14 cellular contexts compared by ENCODE assay signal in the genomic region with DNA sequence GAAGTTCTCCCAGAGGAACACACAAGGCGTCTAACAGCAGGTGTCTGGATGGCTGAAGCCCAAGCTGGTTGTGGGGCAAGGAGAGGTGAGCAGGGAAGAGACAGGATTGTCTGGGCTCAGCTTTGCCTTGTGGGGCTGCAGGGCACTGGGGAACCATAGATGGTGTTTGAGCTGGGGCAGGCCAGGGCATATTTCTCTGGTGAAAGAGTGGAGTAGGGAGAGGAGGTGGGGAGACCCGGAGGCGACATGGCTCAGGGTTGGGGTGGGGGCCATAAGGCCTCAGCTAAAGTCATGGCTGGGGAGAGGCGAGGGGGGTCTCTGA. TPM values are rescaled to one million over a fixed set of nuclear protein-coding genes. Genes with fewer than 3 reads are reported as not detected.
A peak's percentile ranks its signal among the peaks of the same experiment; 100 is the strongest.
DNase-seq lines count a peak whose midpoint lies in the region; ATAC-seq and TF ChIP-seq lines count a peak whose summit lies in the region.
"Had no signal": no experiment of that assay in that cellular context is flagged by ENCODE, and none has a peak within 500 bp of the region (broad histone marks: within the 10 kb centered on the region; RNA-seq: fewer than 3 reads in every experiment).

No MANE protein-coding gene starts in this region.

- ATAC-seq in activated CD4-positive, alpha-beta T cell treated with anti-CD3 and anti-CD28 coated beads for 36 hours, result no peak
- ATAC-seq in RWPE2 (ENCODE audit: low read depth), result 0 out of 3 replicates have a peak, but pooled peaks have one; percentile 14
- ATAC-seq in gastrocnemius medialis, result no peak
- no peak for ATAC-seq in GM21367 (IDR thresholded peaks at IDR 0.05; ENCODE audit: unreplicated experiment)

- H3K4me3 Mint-ChIP-seq in activated CD4-positive, alpha-beta T cell treated with anti-CD3 and anti-CD28 coated beads for 36 hours, result no peak overlapping the region
- H3K4me3 Mint-ChIP-seq in activated CD4-positive, alpha-beta T cell treated with anti-CD3 and anti-CD28 coated beads, Interleukin-2, amount 10 ng/mL, durations not matched to agents 7 days and 5 days, result no peak overlapping the region

- H3K27ac ChIP-seq in RWPE2 (ENCODE audit: poor library complexity, severe bottlenecking) (no peak overlapping the region), gastrocnemius medialis (peak overlapping the region in 3 of 4 donors; percentile 25 to 52 (median 45))
- H3K27ac ChIP-seq: dorsolateral prefrontal cortex had no signal

- in situ Hi-C loops in gastrocnemius medialis (cut with MboI; ENCODE audit: low sequenced_read_pairs in 4 of 4), result no loop called here

- CTCF ChIA-PET in activated CD4-positive, alpha-beta T cell treated with anti-CD3 and anti-CD28 coated beads for 36 hours (lab: Charles Lee), result interaction anchor here (0.6 to 1.0 kb wide), 4 partner anchors 68 to 599 kb away, joined by 3 read pairs; partner anchors contain the start of gene MED16
- CTCF ChIA-PET in activated CD4-positive, alpha-beta T cell treated with anti-CD3 and anti-CD28 coated beads, Interleukin-2, amount 10 ng/mL, durations not matched to agents 7 days and 5 days (lab: Charles Lee), result interaction anchor here (1.2 to 1.5 kb wide), 2 partner anchors 23 to 31 kb away, joined by 3 to 4 read pairs; no protein-coding TSS in a partner anchor

- H3K36me3 ChIP-seq in RWPE2 (ENCODE audit: low read depth), result no peaks in the 10 kb centered on the region
- no peaks in the 10 kb centered on the region for H3K36me3 ChIP-seq in gastrocnemius medialis
- H3K36me3 ChIP-seq: MG63 had no signal

- no peak for TF ChIP-seq CTCF in RWPE2 (IDR thresholded peaks at IDR 0.05; ENCODE audit: poor library complexity, severe bottlenecking)
- no peak for TF ChIP-seq CTCF in gastrocnemius medialis (IDR thresholded peaks at IDR 0.05 in 4 of 5, conservative IDR thresholded peaks at IDR 0.05 in 1 of 5)

- H3K4me1 Mint-ChIP-seq in activated CD4-positive, alpha-beta T cell treated with anti-CD3 and anti-CD28 coated beads for 36 hours, result peaks cover 6% of the 10 kb centered on the region
- H3K4me1 Mint-ChIP-seq in activated CD4-positive, alpha-beta T cell treated with anti-CD3 and anti-CD28 coated beads, Interleukin-2, amount 10 ng/mL, durations not matched to agents 7 days and 5 days, result peaks cover 16% of the 10 kb centered on the region

- H3K9me3 Mint-ChIP-seq in activated CD4-positive, alpha-beta T cell treated with anti-CD3 and anti-CD28 coated beads for 36 hours (ENCODE audit: low read depth), result peaks cover 2% of the 10 kb centered on the region
- no peaks in the 10 kb centered on the region for H3K9me3 Mint-ChIP-seq in activated CD4-positive, alpha-beta T cell treated with anti-CD3 and anti-CD28 coated beads, Interleukin-2, amount 10 ng/mL, durations not matched to agents 7 days and 5 days

- H3K27me3 Mint-ChIP-seq in activated CD4-positive, alpha-beta T cell treated with anti-CD3 and anti-CD28 coated beads for 36 hours, result peaks cover 14% of the 10 kb centered on the region
- peaks cover 23% of the 10 kb centered on the region for H3K27me3 Mint-ChIP-seq in activated CD4-positive, alpha-beta T cell treated with anti-CD3 and anti-CD28 coated beads, Interleukin-2, amount 10 ng/mL, durations not matched to agents 7 days and 5 days

- intact Hi-C loops in activated CD4-positive, alpha-beta T cell treated with anti-CD3 and anti-CD28 coated beads for 36 hours (cut with DNase I, micrococcal nuclease), result loop anchor here (1.0 to 5.0 kb wide), 2 partner anchors 23 to 34 kb away; no protein-coding TSS in a partner anchor
- intact Hi-C loops in gastrocnemius medialis (cut with DNase I; ENCODE audit: low total_unique reads), result no loop called here

- peaks cover 4% of the 10 kb centered on the region for H3K9me3 ChIP-seq in RWPE2 (ENCODE audit: severe bottlenecking)
- H3K9me3 ChIP-seq in gastrocnemius medialis, result no peaks in the 10 kb centered on the region
- H3K9me3 ChIP-seq: MG63 had no signal

- H3K4me3 ChIP-seq in RWPE2 (ENCODE audit: severe bottlenecking) (peak overlapping the region; percentile 1), iPS-11a (ENCODE audit: low read depth, low read length) (peak overlapping the region; percentile 1), gastrocnemius medialis (peak overlapping the region in 2 of 4 donors; percentile 28 to 44)
- H3K4me3 ChIP-seq: MG63 had no signal

- H3K27ac Mint-ChIP-seq in activated CD4-positive, alpha-beta T cell treated with anti-CD3 and anti-CD28 coated beads for 36 hours, result peak overlapping the region; percentile 19
- H3K27ac Mint-ChIP-seq in activated CD4-positive, alpha-beta T cell treated with anti-CD3 and anti-CD28 coated beads, Interleukin-2, amount 10 ng/mL, durations not matched to agents 7 days and 5 days, result no peak overlapping the region

- H3K36me3 Mint-ChIP-seq in activated CD4-positive, alpha-beta T cell treated with anti-CD3 and anti-CD28 coated beads for 36 hours (ENCODE audit: low read depth), result no peaks in the 10 kb centered on the region
- H3K36me3 Mint-ChIP-seq in activated CD4-positive, alpha-beta T cell treated with anti-CD3 and anti-CD28 coated beads, Interleukin-2, amount 10 ng/mL, durations not matched to agents 7 days and 5 days (ENCODE audit: low read depth), result no peaks in the 10 kb centered on the region

- no peak for TF ChIP-seq POLR2A in gastrocnemius medialis (IDR thresholded peaks at IDR 0.05)

- no peaks in the 10 kb centered on the region for H3K4me1 ChIP-seq in RWPE2 (ENCODE audit: insufficient read depth, poor library complexity, severe bottlenecking)
- H3K4me1 ChIP-seq in gastrocnemius medialis, result no peaks in the 10 kb centered on the region

- POLR2A ChIA-PET in activated CD4-positive, alpha-beta T cell treated with anti-CD3 and anti-CD28 coated beads for 36 hours (lab: Charles Lee), result no interaction called here
- POLR2A ChIA-PET in activated CD4-positive, alpha-beta T cell treated with anti-CD3 and anti-CD28 coated beads, Interleukin-2, amount 10 ng/mL, durations not matched to agents 7 days and 5 days (lab: Charles Lee), result no interaction called here

- DNase-seq in activated CD4-positive, alpha-beta T cell treated with anti-CD3 and anti-CD28 coated beads for 36 hours, result no peak
- DNase-seq in activated CD4-positive, alpha-beta T cell treated with anti-CD3 and anti-CD28 coated beads, Interleukin-2, amount 10 ng/mL, durations not matched to agents 7 days and 5 days, result no peak
- no peak for DNase-seq in RWPE2 (ENCODE audit: low spot score)
- DNase-seq in gastrocnemius medialis, result no peak
- DNase-seq in HCEC 1CT, result no peak
- no peak for DNase-seq in activated gamma-delta T cell (lab: John Stamatoyannopoulos, UW)
- DNase-seq: SHP77 treated with DMSO at 0.1 percent for 48 hours had no signal

- H3K27me3 ChIP-seq in RWPE2 (ENCODE audit: insufficient read depth, poor library complexity, severe bottlenecking), result peaks cover 11% of the 10 kb centered on the region
- H3K27me3 ChIP-seq in gastrocnemius medialis, result peaks cover 28 to 55% (median 49%) of the 10 kb centered on the region in 3 donors
- H3K27me3 ChIP-seq: MG63 had no signal

RNA-seq across cellular contexts. Expression of gene PALM, which starts 5.4 kb away (rescaled TPM):
- under 1 TPM in 1 of 2 experiments, not detected in 1; 0.18 TPM for total RNA-seq in activated CD4-positive, alpha-beta T cell treated with anti-CD3 and anti-CD28 coated beads for 36 hours
- total RNA-seq in activated CD4-positive, alpha-beta T cell treated with anti-CD3 and anti-CD28 coated beads, Interleukin-2, amount 10 ng/mL, durations not matched to agents 7 days and 5 days, result not detected
- total RNA-seq in gastrocnemius medialis, result 10 to 100 TPM in 1 of 4 donors, 1 to 10 TPM in 3; 4.4 to 10.2 (median 7.2) TPM

RNA-seq across cellular contexts. Expression of gene PRSS57, which starts 8.0 kb away (rescaled TPM):
- not detected for total RNA-seq in activated CD4-positive, alpha-beta T cell treated with anti-CD3 and anti-CD28 coated beads for 36 hours
- total RNA-seq in activated CD4-positive, alpha-beta T cell treated with anti-CD3 and anti-CD28 coated beads, Interleukin-2, amount 10 ng/mL, durations not matched to agents 7 days and 5 days, result not detected
- total RNA-seq in gastrocnemius medialis, result not detected
- total RNA-seq: A172, myocyte, NCI-H460 had no signal

RNA-seq across cellular contexts. Expression of gene FSTL3, which starts 27.1 kb away (rescaled TPM):
- 10 to 100 TPM in 1 of 2 experiments, 1 to 10 TPM in 1; 8.5 to 10.1 TPM for total RNA-seq in activated CD4-positive, alpha-beta T cell treated with anti-CD3 and anti-CD28 coated beads for 36 hours
- total RNA-seq in activated CD4-positive, alpha-beta T cell treated with anti-CD3 and anti-CD28 coated beads, Interleukin-2, amount 10 ng/mL, durations not matched to agents 7 days and 5 days, result 1 to 10 TPM; 1.6 to 2.1 TPM
- 10 to 100 TPM in 3 of 4 donors, 1 to 10 TPM in 1; 7.5 to 20.1 (median 15.9) TPM for total RNA-seq in gastrocnemius medialis

RNA-seq across cellular contexts. Expression of gene RNF126, which starts 40.3 kb away (rescaled TPM):
- 10 to 100 TPM; 83.0 to 91.3 TPM for total RNA-seq in activated CD4-positive, alpha-beta T cell treated with anti-CD3 and anti-CD28 coated beads for 36 hours
- total RNA-seq in activated CD4-positive, alpha-beta T cell treated with anti-CD3 and anti-CD28 coated beads, Interleukin-2, amount 10 ng/mL, durations not matched to agents 7 days and 5 days, result 10 to 100 TPM; 71.5 to 80.3 TPM
- total RNA-seq in gastrocnemius medialis, result 100 to 1,000 TPM in 3 of 4 donors, 10 to 100 TPM in 1; 72.3 to 148 (median 129) TPM

RNA-seq across cellular contexts. Expression of gene MISP, which starts 47.6 kb away (rescaled TPM):
- under 1 TPM in 1 of 2 experiments, not detected in 1; 0.07 TPM for total RNA-seq in activated CD4-positive, alpha-beta T cell treated with anti-CD3 and anti-CD28 coated beads for 36 hours
- total RNA-seq in activated CD4-positive, alpha-beta T cell treated with anti-CD3 and anti-CD28 coated beads, Interleukin-2, amount 10 ng/mL, durations not matched to agents 7 days and 5 days, result not detected
- 1 to 10 TPM in 1 of 4 donors, not detected in 3; 1.2 TPM for total RNA-seq in gastrocnemius medialis

Comparison
In these comparisons a context has a peak if more than half of its experiments do, and no peak if none do; other contexts are left out.
1. RNA of gene PALM, which starts 5.4 kb away (total RNA-seq): 4.4 to 10.2 TPM in gastrocnemius medialis; 0.18 TPM in activated CD4-positive, alpha-beta T cell treated with anti-CD3 and anti-CD28 coated beads for 36 hours and not detected in activated CD4-positive, alpha-beta T cell treated with anti-CD3 and anti-CD28 coated beads, Interleukin-2, amount 10 ng/mL, durations not matched to agents 7 days and 5 days; every median in the first group is over 4 times any median in the second.